Comparison of ENCODE assay signal across 9 cellular contexts in the genomic region with DNA sequence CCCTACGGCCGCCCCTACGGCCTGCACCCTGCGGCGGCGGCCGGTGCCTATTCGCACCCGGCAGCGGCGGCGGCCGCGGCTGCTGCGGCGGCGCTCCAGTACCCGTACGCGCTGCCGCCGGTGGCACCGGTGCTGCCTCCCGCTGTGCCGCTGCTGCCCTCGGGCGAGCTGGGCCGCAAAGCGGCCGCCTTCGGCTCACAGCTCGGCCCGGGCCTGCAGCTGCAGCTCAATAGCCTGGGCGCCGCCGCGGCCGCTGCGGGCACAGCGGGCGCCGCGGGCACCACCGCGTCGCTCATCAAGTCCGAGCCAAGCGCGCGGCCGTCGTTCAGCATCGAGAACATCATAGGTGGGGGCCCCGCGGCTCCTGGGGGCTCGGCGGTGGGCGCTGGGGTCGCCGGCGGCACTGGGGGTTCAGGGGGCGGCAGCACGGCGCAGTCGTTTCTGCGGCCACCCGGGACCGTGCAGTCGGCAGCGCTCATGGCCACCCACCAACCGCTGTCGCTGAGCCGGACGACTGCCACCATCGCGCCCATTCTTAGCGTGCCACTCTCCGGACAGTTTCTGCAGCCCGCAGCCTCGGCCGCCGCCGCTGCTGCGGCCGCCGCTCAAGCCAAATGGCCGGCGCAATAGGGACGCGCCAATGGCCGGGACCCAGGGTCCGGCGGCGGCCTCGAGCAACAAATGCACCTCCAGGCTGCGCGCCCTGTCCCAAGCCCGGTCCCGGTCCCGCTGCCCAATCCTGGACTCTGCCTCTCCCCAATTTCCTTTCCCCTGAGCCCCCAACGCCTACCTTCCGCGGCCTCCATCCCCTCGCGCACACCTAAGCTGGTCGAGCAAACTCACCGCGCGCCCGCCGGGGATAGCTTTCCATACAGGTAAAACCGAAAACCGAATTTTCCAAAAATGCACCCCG. TPM values are rescaled to one million over a fixed set of nuclear protein-coding genes. Genes with fewer than 3 reads are reported as not detected.
A peak's percentile ranks its signal among the peaks of the same experiment; 100 is the strongest.
DNase-seq lines count a peak whose midpoint lies in the region; ATAC-seq and TF ChIP-seq lines count a peak whose summit lies in the region.
"Had no signal": no experiment of that assay in that cellular context is flagged by ENCODE, and none has a peak within 500 bp of the region (broad histone marks: within the 10 kb centered on the region; RNA-seq: fewer than 3 reads in every experiment).

No MANE protein-coding gene starts in this region.

- H3K9me3 ChIP-seq in left ventricle myocardium inferior (replicated peaks) = no peaks in the 10 kb centered on the region
- no peaks in the 10 kb centered on the region for H3K9me3 ChIP-seq in upper lobe of left lung

- H3K4me3 Mint-ChIP-seq in activated CD4-positive, alpha-beta memory T cell treated with anti-CD3 and anti-CD28 coated beads, Interleukin-2, amount 10 ng/mL, durations not matched to agents 7 days and 5 days = peak overlapping the region; percentile 63

- 14 to 15% methylated on average over 14 to 33 of the region's 114 CpGs for WGBS in upper lobe of left lung, 2 donors

- POLR2A ChIA-PET in activated CD4-positive, alpha-beta memory T cell treated with anti-CD3 and anti-CD28 coated beads, Interleukin-2, amount 10 ng/mL, durations not matched to agents 7 days and 5 days (lab: Charles Lee) = interaction anchor here (1.3 kb wide), 1 partner anchor 112 kb away, joined by 3 read pairs; no protein-coding TSS in a partner anchor

- no peak for ATAC-seq in left ventricle myocardium superior
- ATAC-seq in left colon = peak; percentile 17
- ATAC-seq in upper lobe of left lung (ENCODE audit: low FRiP score in 2 of 2) = no peak
- no peak for ATAC-seq in GM19395 (IDR thresholded peaks at IDR 0.05; ENCODE audit: unreplicated experiment)
- no peak for ATAC-seq in HG03378 (IDR thresholded peaks at IDR 0.05; ENCODE audit: unreplicated experiment)

- H3K4me1 Mint-ChIP-seq in activated CD4-positive, alpha-beta memory T cell treated with anti-CD3 and anti-CD28 coated beads, Interleukin-2, amount 10 ng/mL, durations not matched to agents 7 days and 5 days = peaks cover 51% of the 10 kb centered on the region

- peak overlapping the region; percentile 75 for H3K27ac Mint-ChIP-seq in activated CD4-positive, alpha-beta memory T cell treated with anti-CD3 and anti-CD28 coated beads, Interleukin-2, amount 10 ng/mL, durations not matched to agents 7 days and 5 days

- H3K27me3 ChIP-seq in left ventricle myocardium inferior (ENCODE audit: low read depth) = peaks cover 100% of the 10 kb centered on the region
- peaks cover 3 to 96% (median 55%) of the 10 kb centered on the region in 4 donors for H3K27me3 ChIP-seq in upper lobe of left lung

- intact Hi-C loops in left ventricle myocardium inferior (cut with micrococcal nuclease) (no loop called here), left ventricle myocardium superior (cut with micrococcal nuclease) (no loop called here), left colon (cut with DNase I, micrococcal nuclease) (no loop called here)

- TF ChIP-seq CTCF in left ventricle myocardium inferior (IDR thresholded peaks at IDR 0.05; ENCODE audit: borderline replicate concordance) (no peak), upper lobe of left lung (IDR thresholded peaks at IDR 0.05) (no peak)

- no peak for DNase-seq in left ventricle myocardium inferior
- no peak for DNase-seq in left ventricle myocardium superior
- DNase-seq in activated CD4-positive, alpha-beta memory T cell treated with anti-CD3 and anti-CD28 coated beads, Interleukin-2, amount 10 ng/mL, durations not matched to agents 7 days and 5 days = no peak
- DNase-seq in left colon = no peak
- peak in 1 of 2 donors; percentile 77 for DNase-seq in upper lobe of left lung
- DNase-seq in midbrain (lab: John Stamatoyannopoulos, UW) = no peak

- H3K27ac ChIP-seq in left ventricle myocardium inferior (replicated peaks) (no peak overlapping the region), upper lobe of left lung (no peak overlapping the region)
- H3K27ac ChIP-seq: epithelial cell of prostate had no signal

- CTCF ChIA-PET in activated CD4-positive, alpha-beta memory T cell treated with anti-CD3 and anti-CD28 coated beads, Interleukin-2, amount 10 ng/mL, durations not matched to agents 7 days and 5 days (lab: Charles Lee) = interaction anchor here (0.7 to 1.6 kb wide), 2 partner anchors 81 to 117 kb away, joined by 3 to 4 read pairs; no protein-coding TSS in a partner anchor

- H3K27me3 Mint-ChIP-seq in activated CD4-positive, alpha-beta memory T cell treated with anti-CD3 and anti-CD28 coated beads, Interleukin-2, amount 10 ng/mL, durations not matched to agents 7 days and 5 days = peaks cover 77% of the 10 kb centered on the region

- peaks cover 3% of the 10 kb centered on the region for H3K9me3 Mint-ChIP-seq in activated CD4-positive, alpha-beta memory T cell treated with anti-CD3 and anti-CD28 coated beads, Interleukin-2, amount 10 ng/mL, durations not matched to agents 7 days and 5 days

- H3K36me3 Mint-ChIP-seq in activated CD4-positive, alpha-beta memory T cell treated with anti-CD3 and anti-CD28 coated beads, Interleukin-2, amount 10 ng/mL, durations not matched to agents 7 days and 5 days (ENCODE audit: low read depth) = peaks cover 28% of the 10 kb centered on the region

- no peak for TF ChIP-seq EP300 in upper lobe of left lung (IDR thresholded peaks at IDR 0.05)

- no peaks in the 10 kb centered on the region for H3K36me3 ChIP-seq in left ventricle myocardium inferior
- H3K36me3 ChIP-seq in upper lobe of left lung = no peaks in the 10 kb centered on the region

- H3K4me3 ChIP-seq in left ventricle myocardium inferior (peak overlapping the region; percentile 65), upper lobe of left lung (peak overlapping the region in 3 of 4 donors; percentile 46 to 62 (median 57))

- no peak for TF ChIP-seq POLR2A in upper lobe of left lung (IDR thresholded peaks at IDR 0.05)

- H3K4me1 ChIP-seq in left ventricle myocardium inferior = peaks cover 39% of the 10 kb centered on the region
- peaks cover 26 to 53% (median 31%) of the 10 kb centered on the region in 4 donors for H3K4me1 ChIP-seq in upper lobe of left lung

RNA-seq across cellular contexts. Expression of a gene that starts 1.8 kb away (rescaled TPM):
- total RNA-seq in left ventricle myocardium inferior = 0.11 TPM
- 0.32 TPM for total RNA-seq in left ventricle myocardium superior
- total RNA-seq in activated CD4-positive, alpha-beta memory T cell treated with anti-CD3 and anti-CD28 coated beads, Interleukin-2, amount 10 ng/mL, durations not matched to agents 7 days and 5 days = not detected
- under 1 TPM; 0.27 to 0.75 TPM for total RNA-seq in left colon
- total RNA-seq in upper lobe of left lung = under 1 TPM in 1 of 6 donors, not detected in 5; 0.09 TPM

RNA-seq across cellular contexts. Expression of a gene that starts 43.3 kb away (rescaled TPM):
- total RNA-seq in left ventricle myocardium inferior (4.0 TPM), left ventricle myocardium superior (4.0 TPM), left colon (10 to 100 TPM in 1 of 2 donors, 1 to 10 TPM in 1; 9.7 to 12.8 TPM), upper lobe of left lung (10 to 100 TPM in 2 of 6 donors, 1 to 10 TPM in 3, under 1 TPM in 1; 1.00 to 15.7 (median 9.3) TPM)
- 10 to 100 TPM; 21.7 to 23.8 TPM for total RNA-seq in activated CD4-positive, alpha-beta memory T cell treated with anti-CD3 and anti-CD28 coated beads, Interleukin-2, amount 10 ng/mL, durations not matched to agents 7 days and 5 days
